Comparison of ENCODE assay signal across 12 cellular contexts in genomic region chr14:90698379-90698869, GRCh38.
DNase-seq lines count a peak whose midpoint lies in the region; ATAC-seq and TF ChIP-seq lines count a peak whose summit lies in the region.
"Had no signal": no experiment of that assay in that cellular context is flagged by ENCODE, and none has a peak within 500 bp of the region (broad histone marks: within the 10 kb centered on the region; RNA-seq: fewer than 3 reads in every experiment).

No MANE protein-coding gene starts in this region.

- WGBS in gastroesophageal sphincter (ENCODE audit: low coverage in 1 of 2), 2 donors = 20 to 36% methylated on average over 7 of the region's 7 CpGs
- WGBS in spleen, 5 donors = 34 to 58% (median 46%) methylated on average over 7 of the region's 7 CpGs

- H3K36me3 ChIP-seq in gastroesophageal sphincter (no peaks in the 10 kb centered on the region), spleen (no peaks in the 10 kb centered on the region)

- DNase-seq in DMS79 (lab: John Stamatoyannopoulos, UW) (peak; percentile 94), SHP77 treated with DMSO at 0.1 percent for 48 hours (lab: John Stamatoyannopoulos, UW) (peak; percentile 63), pulmonary artery endothelial cell (ENCODE audit: low read depth, low spot score) (peak; percentile 36), spleen (no peak), NCI-H2196 treated with DMSO at 0.1 percent for 48 hours (lab: John Stamatoyannopoulos, UW; ENCODE audit: unreplicated experiment) (no peak), HEK293T (ENCODE audit: extremely low spot score) (no peak)
- DNase-seq: activated naive CD8-positive, alpha-beta T cell treated with anti-CD3 and anti-CD28 coated beads, Interleukin-2, amount 10 ng/mL, durations not matched to agents 7 days and 5 days; GF-D8; PC-9 had no signal

- peak; percentile 72 for ATAC-seq in gastroesophageal sphincter
- ATAC-seq in GM21737 (IDR thresholded peaks at IDR 0.05; ENCODE audit: unreplicated experiment) = no peak

- no peak overlapping the region for H3K4me3 ChIP-seq in gastroesophageal sphincter
- H3K4me3 ChIP-seq in spleen = no peak overlapping the region
- H3K4me3 ChIP-seq: PC-9, skin epidermis had no signal

- H3K27ac ChIP-seq in gastroesophageal sphincter (peak overlapping the region; percentile 74 to 91 (median 85)), spleen (peak overlapping the region in 4 of 8 donors; percentile 27 to 64 (median 56))
- H3K27ac ChIP-seq: PC-9 had no signal

- TF ChIP-seq EP300 in gastroesophageal sphincter (IDR thresholded peaks at IDR 0.05) = no peak

- TF ChIP-seq POLR2A in gastroesophageal sphincter (IDR thresholded peaks at IDR 0.05) (no peak), spleen (IDR thresholded peaks at IDR 0.05) (no peak)

- H3K4me1 ChIP-seq in gastroesophageal sphincter = peaks cover 15 to 33% (median 17%) of the 10 kb centered on the region in 3 donors
- H3K4me1 ChIP-seq in spleen = peaks cover 8 to 48% (median 37%) of the 10 kb centered on the region in 6 donors

- intact Hi-C loops in spleen (cut with DNase I; ENCODE audit: low total_unique reads) = loop anchor here (5.0 kb wide), 2 partner anchors 301 to 396 kb away; partner anchors contain the start of gene CALM1

- H3K9me3 ChIP-seq in gastroesophageal sphincter = no peaks in the 10 kb centered on the region
- H3K9me3 ChIP-seq in spleen = no peaks in the 10 kb centered on the region

- TF ChIP-seq CTCF in gastroesophageal sphincter (IDR thresholded peaks at IDR 0.05) = no peak
- TF ChIP-seq CTCF in spleen (IDR thresholded peaks at IDR 0.05 in 8 of 11, conservative IDR thresholded peaks at IDR 0.05 in 3 of 11) = no peak

- CTCF ChIA-PET in HEK293T (lab: Yijun Ruan, JAX) = interaction anchor here (1.2 to 2.0 kb wide), 2 partner anchors 36 to 298 kb away, joined by 3 to 11 read pairs; no protein-coding TSS in a partner anchor

- POLR2A ChIA-PET in HEK293T (lab: Yijun Ruan, JAX) = interaction anchor here (1.6 kb wide), 1 partner anchor 314 kb away, joined by 4 read pairs; no protein-coding TSS in a partner anchor

- H3K27me3 ChIP-seq in gastroesophageal sphincter (no peaks in the 10 kb centered on the region), spleen (replicated peaks in 1 of 7) (no peaks in the 10 kb centered on the region)

TF ChIP-seq in HEK293T, 16 proteins besides CTCF, POLR2A, EP300 and RAD21:
- no peak for TF ChIP-seq ZNF384 (IDR thresholded peaks at IDR 0.05)
- no peak for TF ChIP-seq FOXM1 (IDR thresholded peaks at IDR 0.05; ENCODE audit: borderline replicate concordance)
- no peak for TF ChIP-seq FOXK2 (IDR thresholded peaks at IDR 0.05)
- TF ChIP-seq ELF4 (IDR thresholded peaks at IDR 0.05) = no peak
- no peak for TF ChIP-seq SP1 (IDR thresholded peaks at IDR 0.05)
- TF ChIP-seq TARDBP (IDR thresholded peaks at IDR 0.05) = no peak
- no peak for TF ChIP-seq HDGF (IDR thresholded peaks at IDR 0.05; ENCODE audit: borderline replicate concordance)
- no peak for TF ChIP-seq SUZ12 (IDR thresholded peaks at IDR 0.05)
- TF ChIP-seq BHLHE40 (IDR thresholded peaks at IDR 0.05; ENCODE audit: borderline replicate concordance) = no peak
- TF ChIP-seq NFRKB (IDR thresholded peaks at IDR 0.05) = no peak
- TF ChIP-seq L3MBTL2 (conservative IDR thresholded peaks at IDR 0.05) = no peak
- TF ChIP-seq FOXA1 (IDR thresholded peaks at IDR 0.05) = no peak
- no peak for TF ChIP-seq ARNT (IDR thresholded peaks at IDR 0.05)
- no peak for TF ChIP-seq LEF1 (IDR thresholded peaks at IDR 0.05; ENCODE audit: borderline replicate concordance)
- no peak for TF ChIP-seq CTBP1 (IDR thresholded peaks at IDR 0.05; ENCODE audit: borderline replicate concordance)
- TF ChIP-seq PKNOX1 (IDR thresholded peaks at IDR 0.05) = no peak
TF ChIP-seq in HEK293T: peak in this region for 0.

Comparison
In these comparisons a context has a peak if more than half of its experiments do, and no peak if none do; other contexts are left out.
1. DNase-seq: peak in DMS79 (single experiment), SHP77 treated with DMSO at 0.1 percent for 48 hours (single experiment) and pulmonary artery endothelial cell (single experiment); none in spleen (single experiment), NCI-H2196 treated with DMSO at 0.1 percent for 48 hours (single experiment) and HEK293T (single experiment).